8 cellular contexts compared by ENCODE assay signal in the genomic region with DNA sequence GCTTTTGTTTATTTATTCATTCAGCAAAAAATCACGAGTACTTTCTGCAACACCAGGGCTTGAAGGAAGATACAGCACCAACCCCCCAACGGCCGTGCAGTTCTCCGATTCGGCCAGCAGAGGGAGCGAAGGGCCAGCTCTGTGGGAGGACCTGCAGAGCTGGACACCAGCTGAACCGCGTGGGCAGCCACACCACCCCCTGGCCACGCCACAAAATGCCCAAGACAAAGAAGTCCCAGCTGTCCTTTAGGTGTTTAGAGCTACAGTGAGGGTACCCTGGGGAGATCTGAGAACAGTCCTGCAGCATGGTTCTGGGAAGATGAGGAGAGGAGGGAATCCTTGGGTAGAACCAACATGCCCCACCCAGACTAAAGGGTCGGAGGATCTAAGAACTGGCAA.
DNase-seq lines count a peak whose midpoint lies in the region; ATAC-seq and TF ChIP-seq lines count a peak whose summit lies in the region.

No MANE protein-coding gene starts in this region.

- DNase-seq in CD8-positive, alpha-beta T cell, result peak; percentile 56 to 87 (median 72)
- DNase-seq in Jurkat, Clone E6-1 (ENCODE audit: low read depth, low spot score), result peak; percentile 25
- peak; percentile 83 for DNase-seq in activated naive CD4-positive, alpha-beta T cell treated with anti-CD3 and anti-CD28 coated beads, Interleukin-2, amount 10 ng/mL, durations not matched to agents 7 days and 5 days
- peak; percentile 78 for DNase-seq in glomerular visceral epithelial cell (ENCODE audit: extremely low spot score)
- DNase-seq in posterior cingulate gyrus, result peak; percentile 67 to 97 (median 87)
- DNase-seq in upper lobe of right lung, result peak; percentile 91

- peaks cover 5% of the 10 kb centered on the region for H3K4me1 Mint-ChIP-seq in CD8-positive, alpha-beta T cell (ENCODE audit: low read depth)
- peaks cover 13% of the 10 kb centered on the region for H3K4me1 Mint-ChIP-seq in activated naive CD4-positive, alpha-beta T cell treated with anti-CD3 and anti-CD28 coated beads, Interleukin-2, amount 10 ng/mL, durations not matched to agents 7 days and 5 days

- POLR2A ChIA-PET in CD8-positive, alpha-beta T cell (lab: Charles Lee), result interaction anchor here (0.5 kb wide), 1 partner anchor 388 kb away, joined by 4 read pairs; no protein-coding TSS in a partner anchor

- CTCF ChIA-PET in CD8-positive, alpha-beta T cell (lab: Charles Lee), result interaction anchor here (0.5 to 5.3 kb wide), 45 partner anchors 9 to 1084 kb away, joined by 3 to 104 read pairs (median 4); a partner anchor contains a TSS
- CTCF ChIA-PET in activated naive CD4-positive, alpha-beta T cell treated with anti-CD3 and anti-CD28 coated beads, Interleukin-2, amount 10 ng/mL, durations not matched to agents 7 days and 5 days (lab: Charles Lee), result interaction anchor here (0.7 to 4.4 kb wide), 24 partner anchors 9 to 434 kb away, joined by 3 to 18 read pairs (median 4); no protein-coding TSS in a partner anchor

- H3K4me3 Mint-ChIP-seq in CD8-positive, alpha-beta T cell, result no peak overlapping the region
- no peak overlapping the region for H3K4me3 Mint-ChIP-seq in activated naive CD4-positive, alpha-beta T cell treated with anti-CD3 and anti-CD28 coated beads, Interleukin-2, amount 10 ng/mL, durations not matched to agents 7 days and 5 days

- no peaks in the 10 kb centered on the region for H3K36me3 Mint-ChIP-seq in CD8-positive, alpha-beta T cell
- H3K36me3 Mint-ChIP-seq in activated naive CD4-positive, alpha-beta T cell treated with anti-CD3 and anti-CD28 coated beads, Interleukin-2, amount 10 ng/mL, durations not matched to agents 7 days and 5 days, result peaks cover 2% of the 10 kb centered on the region

- H3K27me3 Mint-ChIP-seq in CD8-positive, alpha-beta T cell (ENCODE audit: low read depth), result no peaks in the 10 kb centered on the region
- peaks cover 4% of the 10 kb centered on the region for H3K27me3 Mint-ChIP-seq in activated naive CD4-positive, alpha-beta T cell treated with anti-CD3 and anti-CD28 coated beads, Interleukin-2, amount 10 ng/mL, durations not matched to agents 7 days and 5 days

- peaks cover 8% of the 10 kb centered on the region for H3K4me1 ChIP-seq in CD8-positive, alpha-beta T cell (ENCODE audit: insufficient read depth, low read length)
- peaks cover 4% of the 10 kb centered on the region for H3K4me1 ChIP-seq in upper lobe of right lung

- intact Hi-C loops in CD8-positive, alpha-beta T cell (cut with DNase I, micrococcal nuclease), result loop anchor here (1.0 to 10.0 kb wide), 8 partner anchors 82 to 432 kb away; a partner anchor contains a TSS
- intact Hi-C loops in posterior cingulate gyrus (cut with DNase I) (loop anchor here (1.0 to 10.0 kb wide), 4 partner anchors 82 to 434 kb away; a partner anchor contains a TSS), upper lobe of right lung (cut with DNase I) (loop anchor here (10.0 kb wide), 2 partner anchors 192 to 432 kb away; no protein-coding TSS in a partner anchor)

- H3K27ac Mint-ChIP-seq in CD8-positive, alpha-beta T cell, result no peak overlapping the region
- H3K27ac Mint-ChIP-seq in activated naive CD4-positive, alpha-beta T cell treated with anti-CD3 and anti-CD28 coated beads, Interleukin-2, amount 10 ng/mL, durations not matched to agents 7 days and 5 days, result no peak overlapping the region

- H3K27me3 ChIP-seq in CD8-positive, alpha-beta T cell (ENCODE audit: insufficient read depth, low read length), result no peaks in the 10 kb centered on the region
- H3K27me3 ChIP-seq in upper lobe of right lung, result no peaks in the 10 kb centered on the region

- ATAC-seq in CD8-positive, alpha-beta T cell, result peak; percentile 74
- peak; percentile 88 for ATAC-seq in GM19455 (IDR thresholded peaks at IDR 0.05; ENCODE audit: unreplicated experiment)
- peak; percentile 97 for ATAC-seq in SK-N-SH treated with all-trans-retinoic acid at 6 μM for 48 hours
- peak; percentile 97 for ATAC-seq in upper lobe of right lung

- no peaks in the 10 kb centered on the region for H3K36me3 ChIP-seq in CD8-positive, alpha-beta T cell (ENCODE audit: insufficient read depth, low read length)
- no peaks in the 10 kb centered on the region for H3K36me3 ChIP-seq in upper lobe of right lung

- H3K27ac ChIP-seq in CD8-positive, alpha-beta T cell (ENCODE audit: low read depth, low read length), result no peak overlapping the region
- H3K27ac ChIP-seq in upper lobe of right lung, result no peak overlapping the region

- H3K9me3 Mint-ChIP-seq in CD8-positive, alpha-beta T cell, result no peaks in the 10 kb centered on the region
- H3K9me3 Mint-ChIP-seq in activated naive CD4-positive, alpha-beta T cell treated with anti-CD3 and anti-CD28 coated beads, Interleukin-2, amount 10 ng/mL, durations not matched to agents 7 days and 5 days, result no peaks in the 10 kb centered on the region

- H3K9me3 ChIP-seq in CD8-positive, alpha-beta T cell (ENCODE audit: low read length), result no peaks in the 10 kb centered on the region
- H3K9me3 ChIP-seq in upper lobe of right lung, result no peaks in the 10 kb centered on the region

- peak; percentile 98 for TF ChIP-seq CTCF in CD8-positive, alpha-beta T cell (IDR thresholded peaks at IDR 0.05)
- TF ChIP-seq CTCF in upper lobe of right lung (IDR thresholded peaks at IDR 0.05), result peak; percentile 98

- H3K4me3 ChIP-seq in CD8-positive, alpha-beta T cell (ENCODE audit: low read depth, low read length), result no peak overlapping the region
- H3K4me3 ChIP-seq in Jurkat, Clone E6-1 (ENCODE audit: low read length), result no peak overlapping the region
- no peak overlapping the region for H3K4me3 ChIP-seq in upper lobe of right lung

TF ChIP-seq in SK-N-SH treated with all-trans-retinoic acid at 6 μM for 48 hours, 23 proteins besides CTCF, POLR2A, EP300 and RAD21:
- no peak for TF ChIP-seq TCF4 (CRISPR knock-in tag; IDR thresholded peaks at IDR 0.05; ENCODE audit: borderline replicate concordance)
- TF ChIP-seq, protein P1, sequence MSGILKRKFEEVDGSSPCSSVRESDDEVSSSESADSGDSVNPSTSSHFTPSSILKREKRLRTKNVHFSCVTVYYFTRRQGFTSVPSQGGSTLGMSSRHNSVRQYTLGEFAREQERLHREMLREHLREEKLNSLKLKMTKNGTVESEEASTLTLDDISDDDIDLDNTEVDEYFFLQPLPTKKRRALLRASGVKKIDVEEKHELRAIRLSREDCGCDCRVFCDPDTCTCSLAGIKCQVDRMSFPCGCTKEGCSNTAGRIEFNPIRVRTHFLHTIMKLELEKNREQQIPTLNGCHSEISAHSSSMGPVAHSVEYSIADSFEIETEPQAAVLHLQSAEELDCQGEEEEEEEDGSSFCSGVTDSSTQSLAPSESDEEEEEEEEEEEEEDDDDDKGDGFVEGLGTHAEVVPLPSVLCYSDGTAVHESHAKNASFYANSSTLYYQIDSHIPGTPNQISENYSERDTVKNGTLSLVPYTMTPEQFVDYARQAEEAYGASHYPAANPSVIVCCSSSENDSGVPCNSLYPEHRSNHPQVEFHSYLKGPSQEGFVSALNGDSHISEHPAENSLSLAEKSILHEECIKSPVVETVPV (CRISPR knock-in tag; IDR thresholded peaks at IDR 0.05), result no peak

Comparison
In these comparisons a context has a peak if more than half of its experiments do, and no peak if none do; other contexts are left out.
1. DNase-seq: peak in every context shown above with its lines; median percentile 91 in upper lobe of right lung; 87 in posterior cingulate gyrus; 83 in activated naive CD4-positive, alpha-beta T cell treated with anti-CD3 and anti-CD28 coated beads, Interleukin-2, amount 10 ng/mL, durations not matched to agents 7 days and 5 days; 78 in glomerular visceral epithelial cell; 72 in CD8-positive, alpha-beta T cell; 25 in Jurkat, Clone E6-1.